15 cellular contexts compared by ENCODE assay signal in genomic region chr18:40222736-40223135, GRCh38.
"Had no signal": no experiment of that assay in that cellular context is flagged by ENCODE, and none has a peak within 500 bp of the region (broad histone marks: within the 10 kb centered on the region; RNA-seq: fewer than 3 reads in every experiment).

No MANE protein-coding gene starts in this region.

- ATAC-seq: lower lobe of right lung; right cardiac atrium; stimulated activated memory B cell treated with anti-CD40 and anti-IgM and Interleukin-4, amounts not matched to agents 10 μg/mL and 1 μg/mL and 100 μg/mL, for 72 hours had no signal

- H3K9me3 ChIP-seq: lower lobe of right lung, transverse colon had no signal

- H3K27me3 ChIP-seq: cardiac muscle cell, spleen, transverse colon had no signal

- H3K27ac Mint-ChIP-seq: activated CD4-positive, alpha-beta memory T cell treated with anti-CD3 and anti-CD28 coated beads for 36 hours; progenitor cell of endocrine pancreas; stimulated activated memory B cell treated with anti-CD40 and anti-IgM and Interleukin-4, amounts not matched to agents 10 μg/mL and 1 μg/mL and 100 μg/mL, for 72 hours had no signal

- H3K27me3 Mint-ChIP-seq: activated CD4-positive, alpha-beta memory T cell treated with anti-CD3 and anti-CD28 coated beads for 36 hours; progenitor cell of endocrine pancreas; stimulated activated memory B cell treated with anti-CD40 and anti-IgM and Interleukin-4, amounts not matched to agents 10 μg/mL and 1 μg/mL and 100 μg/mL, for 72 hours had no signal

- H3K36me3 Mint-ChIP-seq: activated CD4-positive, alpha-beta memory T cell treated with anti-CD3 and anti-CD28 coated beads for 36 hours; stimulated activated memory B cell treated with anti-CD40 and anti-IgM and Interleukin-4, amounts not matched to agents 10 μg/mL and 1 μg/mL and 100 μg/mL, for 72 hours had no signal

- H3K4me3 Mint-ChIP-seq: activated CD4-positive, alpha-beta memory T cell treated with anti-CD3 and anti-CD28 coated beads for 36 hours; stimulated activated memory B cell treated with anti-CD40 and anti-IgM and Interleukin-4, amounts not matched to agents 10 μg/mL and 1 μg/mL and 100 μg/mL, for 72 hours had no signal

- H3K4me3 ChIP-seq: cardiac muscle cell, lower lobe of right lung, spleen, transverse colon had no signal

- DNase-seq: activated CD4-positive, alpha-beta memory T cell treated with anti-CD3 and anti-CD28 coated beads for 36 hours; activated CD4-positive, alpha-beta T cell treated with anti-CD3 and anti-CD28 coated beads for 1 hour; activated naive CD4-positive, alpha-beta T cell; hypothalamus; lower lobe of right lung; midbrain; nucleus accumbens; right cardiac atrium; spleen; stimulated activated CD4-positive, alpha-beta T cell treated with anti-CD3 and anti-CD28 coated beads, Interleukin-1b, Interleukin-23, amount 100 ng/mL, for 48 hours; T-helper 9 cell; transverse colon had no signal

- H3K4me1 ChIP-seq: lower lobe of right lung, spleen, transverse colon had no signal

- H3K27ac ChIP-seq: cardiac muscle cell, lower lobe of right lung, spleen, transverse colon had no signal

- H3K4me1 Mint-ChIP-seq: stimulated activated memory B cell treated with anti-CD40 and anti-IgM and Interleukin-4, amounts not matched to agents 10 μg/mL and 1 μg/mL and 100 μg/mL, for 72 hours had no signal

- H3K36me3 ChIP-seq: cardiac muscle cell, lower lobe of right lung, spleen, transverse colon had no signal
